ENCODE assay signal across 23 cellular contexts in the genomic region with DNA sequence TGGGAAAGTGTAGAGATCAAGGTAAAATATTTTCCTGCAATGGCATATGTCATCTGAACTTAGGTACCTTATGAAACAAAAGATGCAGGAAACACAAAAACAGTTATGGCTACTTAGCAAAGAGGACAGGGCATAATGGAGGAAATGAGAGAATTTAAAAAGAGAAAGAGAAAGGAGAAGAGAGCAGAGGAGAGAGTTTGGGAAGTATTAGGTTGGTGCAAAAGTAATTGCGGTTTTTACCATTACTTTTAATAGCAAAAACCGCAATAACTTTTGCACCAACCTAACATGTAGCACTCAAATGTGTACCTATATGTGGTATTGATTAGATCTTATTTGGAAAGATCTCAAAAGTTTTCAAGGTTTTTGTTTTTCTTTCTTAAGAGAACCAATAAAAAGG.
DNase-seq lines count a peak whose midpoint lies in the region; ATAC-seq, FAIRE-seq and TF ChIP-seq lines count a peak whose summit lies in the region.
"Had no signal": no experiment of that assay in that cellular context is flagged by ENCODE, and none has a peak within 500 bp of the region (broad histone marks: within the 10 kb centered on the region; RNA-seq: fewer than 3 reads in every experiment).

No MANE protein-coding gene starts in this region.

- H3K27me3 ChIP-seq in K562 (ENCODE audit: control insufficient read depth in 2 of 2, insufficient read depth in 2 of 2, low read length in 2 of 2) (no peaks in the 10 kb centered on the region), small intestine (ENCODE audit: control insufficient read depth in 2 of 2, insufficient read depth in 2 of 2, low read length in 2 of 2) (no peaks in the 10 kb centered on the region)
- H3K27me3 ChIP-seq: BLaER1 had no signal

- no peak overlapping the region for H3K4me2 ChIP-seq in K562 (ENCODE audit: insufficient read depth, low read length)
- H3K4me2 ChIP-seq: BLaER1 had no signal

- intact Hi-C loops in activated CD4-positive, alpha-beta T cell treated with anti-CD3 and anti-CD28 coated beads, Interleukin-2, amount 10 ng/mL, durations not matched to agents 24 days and 14 days (cut with micrococcal nuclease): no loop called here
- intact Hi-C loops in activated CD4-positive, alpha-beta T cell treated with anti-CD3 and anti-CD28 coated beads for 36 hours (cut with DNase I, micrococcal nuclease): no loop called here
- intact Hi-C loops in K562 (cut with micrococcal nuclease): no loop called here

- no peaks in the 10 kb centered on the region for H4K20me1 ChIP-seq in K562 (replicated peaks; ENCODE audit: control insufficient read depth, insufficient read depth, low read length)
- H4K20me1 ChIP-seq: BLaER1 had no signal

- no TSS peak for BruUV-seq in K562 (replicated peaks; lab: Mats Ljungman, UMichigan)

- H3K36me3 Mint-ChIP-seq in activated CD4-positive, alpha-beta T cell treated with anti-CD3 and anti-CD28 coated beads, Interleukin-2, amount 10 ng/mL, durations not matched to agents 24 days and 14 days (ENCODE audit: low read depth): no peaks in the 10 kb centered on the region
- no peaks in the 10 kb centered on the region for H3K36me3 Mint-ChIP-seq in activated CD4-positive, alpha-beta T cell treated with anti-CD3 and anti-CD28 coated beads for 36 hours (ENCODE audit: low read depth)
- no peaks in the 10 kb centered on the region for H3K36me3 Mint-ChIP-seq in progenitor cell of endocrine pancreas (ENCODE audit: insufficient read depth)
- H3K36me3 Mint-ChIP-seq: CD4-positive, CD25-positive, alpha-beta regulatory T cell; CD8-positive, alpha-beta T cell had no signal

- H3K27ac ChIP-seq in K562 (ENCODE audit: extremely low read depth, low read depth, low read length) (no peak overlapping the region), small intestine (ENCODE audit: low read depth in 1 of 2, low read length in 1 of 2) (no peak overlapping the region)
- H3K27ac ChIP-seq: 22Rv1, BLaER1, C4-2B had no signal

- CTCF ChIA-PET in activated CD4-positive, alpha-beta T cell treated with anti-CD3 and anti-CD28 coated beads for 36 hours (lab: Charles Lee): interaction anchor here (1.2 kb wide), 1 partner anchor 8 kb away, joined by 7 read pairs; no protein-coding TSS in a partner anchor
- CTCF ChIA-PET in K562 (lab: Yijun Ruan, JAX; ENCODE audit: low intra/inter-chr PET ratio): no interaction called here

- H3K4me3 Mint-ChIP-seq in activated CD4-positive, alpha-beta T cell treated with anti-CD3 and anti-CD28 coated beads, Interleukin-2, amount 10 ng/mL, durations not matched to agents 24 days and 14 days: no peak overlapping the region
- no peak overlapping the region for H3K4me3 Mint-ChIP-seq in activated CD4-positive, alpha-beta T cell treated with anti-CD3 and anti-CD28 coated beads for 36 hours
- no peak overlapping the region for H3K4me3 Mint-ChIP-seq in progenitor cell of endocrine pancreas (ENCODE audit: low read depth)
- H3K4me3 Mint-ChIP-seq: B cell; CD4-positive, CD25-positive, alpha-beta regulatory T cell; CD8-positive, alpha-beta T cell had no signal

- no peak for DNase-seq in activated CD4-positive, alpha-beta T cell treated with anti-CD3 and anti-CD28 coated beads, Interleukin-2, amount 10 ng/mL, durations not matched to agents 24 days and 14 days
- no peak for DNase-seq in activated CD4-positive, alpha-beta T cell treated with anti-CD3 and anti-CD28 coated beads for 36 hours
- no peak for DNase-seq in GM18507 (ENCODE audit: extremely low spot score, insufficient read length, low read depth)
- DNase-seq in OCI-M1 (lab: John Stamatoyannopoulos, UW): peak; percentile 14
- DNase-seq in K562 (ENCODE audit: extremely low read depth in 1 of 4, low spot score in 3 of 4): peak in 1 of 4 experiments; percentile 7
- no peak for DNase-seq in small intestine
- DNase-seq in progenitor cell of endocrine pancreas (ENCODE audit: low spot score, unreplicated experiment): no peak
- DNase-seq: CD4-positive, CD25-positive, alpha-beta regulatory T cell; CD8-positive, alpha-beta T cell; DMS 273 treated with DMSO at 0.1 percent for 48 hours; DMS79; EL; GDM1; GOT3 had no signal

- no peak for ATAC-seq in activated CD4-positive, alpha-beta T cell treated with anti-CD3 and anti-CD28 coated beads for 36 hours
- no peak for ATAC-seq in K562
- ATAC-seq: CD8-positive, alpha-beta T cell had no signal

- H3K9me3 ChIP-seq in K562 (replicated peaks; ENCODE audit: control insufficient read depth, insufficient read depth, low read depth, low read length) (no peaks in the 10 kb centered on the region), small intestine (ENCODE audit: control insufficient read depth, low read depth) (no peaks in the 10 kb centered on the region)
- H3K9me3 ChIP-seq: BLaER1, HAP-1 had no signal

- H3K4me3 ChIP-seq in K562: no peak overlapping the region
- no peak overlapping the region for H3K4me3 ChIP-seq in small intestine (ENCODE audit: low read depth in 1 of 2, low read length in 2 of 2)
- H3K4me3 ChIP-seq: BLaER1, HAP-1 had no signal

- no peak for TF ChIP-seq EP300 in K562 (IDR thresholded peaks at IDR 0.05; ENCODE audit: low read length)

- peak; percentile 21 for FAIRE-seq in GM18507 (lab: Jason Lieb, UNC)
- FAIRE-seq in K562 (lab: Jason Lieb, UNC): no peak
- FAIRE-seq in small intestine (lab: Jason Lieb, UNC): no peak
- FAIRE-seq: A204.1, D721Med, GM12891, H54 had no signal

- no peak for TF ChIP-seq POLR2A in K562 (conservative IDR thresholded peaks at IDR 0.05)

- in situ Hi-C loops in K562 (cut with MboI): no loop called here

- TF ChIP-seq RAD21 in K562 (CRISPR knock-in tag; conservative IDR thresholded peaks at IDR 0.05 in 1 of 2, IDR thresholded peaks at IDR 0.05 in 1 of 2): no peak

- no peaks in the 10 kb centered on the region for H3K4me1 Mint-ChIP-seq in activated CD4-positive, alpha-beta T cell treated with anti-CD3 and anti-CD28 coated beads, Interleukin-2, amount 10 ng/mL, durations not matched to agents 24 days and 14 days
- no peaks in the 10 kb centered on the region for H3K4me1 Mint-ChIP-seq in activated CD4-positive, alpha-beta T cell treated with anti-CD3 and anti-CD28 coated beads for 36 hours
- H3K4me1 Mint-ChIP-seq in progenitor cell of endocrine pancreas (ENCODE audit: low read depth): no peaks in the 10 kb centered on the region
- H3K4me1 Mint-ChIP-seq: B cell; CD4-positive, CD25-positive, alpha-beta regulatory T cell had no signal

- no peaks in the 10 kb centered on the region for H3K4me1 ChIP-seq in K562 (replicated peaks in 1 of 2; ENCODE audit: control insufficient read depth in 2 of 2, insufficient read depth in 2 of 2, low read length in 2 of 2)
- no peaks in the 10 kb centered on the region for H3K4me1 ChIP-seq in small intestine (ENCODE audit: control insufficient read depth in 2 of 2, insufficient read depth in 1 of 2, low read depth in 1 of 2, low read length in 1 of 2)
- H3K4me1 ChIP-seq: BLaER1, HAP-1 had no signal

- POLR2A ChIA-PET in activated CD4-positive, alpha-beta T cell treated with anti-CD3 and anti-CD28 coated beads for 36 hours (lab: Charles Lee): no interaction called here
- POLR2A ChIA-PET in K562 (lab: Yijun Ruan, JAX): no interaction called here

- WGBS in K562 (ENCODE audit: insufficient coverage, low coverage, missing lambda C conversion rate): 0% methylated on average over 2 of the region's 2 CpGs
- 91 to 97% (median 92%) methylated on average over 2 of the region's 2 CpGs for WGBS in small intestine, 3 donors

- H2AFZ ChIP-seq in K562 (ENCODE audit: low read depth, low read length): no peak overlapping the region

- H3K9me3 Mint-ChIP-seq in activated CD4-positive, alpha-beta T cell treated with anti-CD3 and anti-CD28 coated beads, Interleukin-2, amount 10 ng/mL, durations not matched to agents 24 days and 14 days: no peaks in the 10 kb centered on the region
- H3K9me3 Mint-ChIP-seq in activated CD4-positive, alpha-beta T cell treated with anti-CD3 and anti-CD28 coated beads for 36 hours (ENCODE audit: low read depth): no peaks in the 10 kb centered on the region
- H3K9me3 Mint-ChIP-seq in progenitor cell of endocrine pancreas (ENCODE audit: low read depth): peaks cover 7% of the 10 kb centered on the region

- H3K36me3 ChIP-seq in K562 (ENCODE audit: control insufficient read depth, insufficient read depth, low read length) (no peaks in the 10 kb centered on the region), small intestine (ENCODE audit: control insufficient read depth in 2 of 2, insufficient read depth in 2 of 2, low read length in 2 of 2) (no peaks in the 10 kb centered on the region)
- H3K36me3 ChIP-seq: BLaER1, HAP-1 had no signal

- TF ChIP-seq CTCF in K562 (IDR thresholded peaks at IDR 0.05 in 2 of 3, conservative IDR thresholded peaks at IDR 0.05 in 1 of 3; ENCODE audit: insufficient read depth in 2 of 3, low read depth in 1 of 3, low read length in 3 of 3) (no peak), progenitor cell of endocrine pancreas (IDR thresholded peaks at IDR 0.05; ENCODE audit: unreplicated experiment) (no peak)

- H3K9me1 ChIP-seq in K562 (ENCODE audit: control insufficient read depth, insufficient read depth, low read length): no peaks in the 10 kb centered on the region

- H3K27ac Mint-ChIP-seq in activated CD4-positive, alpha-beta T cell treated with anti-CD3 and anti-CD28 coated beads, Interleukin-2, amount 10 ng/mL, durations not matched to agents 24 days and 14 days: peak overlapping the region; percentile 54
- no peak overlapping the region for H3K27ac Mint-ChIP-seq in activated CD4-positive, alpha-beta T cell treated with anti-CD3 and anti-CD28 coated beads for 36 hours
- H3K27ac Mint-ChIP-seq in progenitor cell of endocrine pancreas: no peak overlapping the region
- H3K27ac Mint-ChIP-seq: B cell; CD4-positive, CD25-positive, alpha-beta regulatory T cell; CD8-positive, alpha-beta T cell had no signal

- H3K79me2 ChIP-seq in K562 (ENCODE audit: control insufficient read depth, insufficient read depth, low read length): no peaks in the 10 kb centered on the region

- no peak overlapping the region for H3K9ac ChIP-seq in K562 (ENCODE audit: insufficient read depth in 1 of 2, low read depth in 2 of 2, low read length in 2 of 2)
- H3K9ac ChIP-seq: BLaER1 had no signal

- H3K27me3 Mint-ChIP-seq in activated CD4-positive, alpha-beta T cell treated with anti-CD3 and anti-CD28 coated beads, Interleukin-2, amount 10 ng/mL, durations not matched to agents 24 days and 14 days: peaks cover 18% of the 10 kb centered on the region
- peaks cover 5% of the 10 kb centered on the region for H3K27me3 Mint-ChIP-seq in activated CD4-positive, alpha-beta T cell treated with anti-CD3 and anti-CD28 coated beads for 36 hours
- H3K27me3 Mint-ChIP-seq in progenitor cell of endocrine pancreas: peaks cover 11% of the 10 kb centered on the region
- H3K27me3 Mint-ChIP-seq: CD4-positive, CD25-positive, alpha-beta regulatory T cell had no signal

TF ChIP-seq in K562, 482 proteins besides CTCF, POLR2A, EP300 and RAD21 (continues in another document):
- no peak for TF ChIP-seq LARP7 (IDR thresholded peaks at IDR 0.05)
